ENCODE assay signal across 1 cellular context in the genomic region with DNA sequence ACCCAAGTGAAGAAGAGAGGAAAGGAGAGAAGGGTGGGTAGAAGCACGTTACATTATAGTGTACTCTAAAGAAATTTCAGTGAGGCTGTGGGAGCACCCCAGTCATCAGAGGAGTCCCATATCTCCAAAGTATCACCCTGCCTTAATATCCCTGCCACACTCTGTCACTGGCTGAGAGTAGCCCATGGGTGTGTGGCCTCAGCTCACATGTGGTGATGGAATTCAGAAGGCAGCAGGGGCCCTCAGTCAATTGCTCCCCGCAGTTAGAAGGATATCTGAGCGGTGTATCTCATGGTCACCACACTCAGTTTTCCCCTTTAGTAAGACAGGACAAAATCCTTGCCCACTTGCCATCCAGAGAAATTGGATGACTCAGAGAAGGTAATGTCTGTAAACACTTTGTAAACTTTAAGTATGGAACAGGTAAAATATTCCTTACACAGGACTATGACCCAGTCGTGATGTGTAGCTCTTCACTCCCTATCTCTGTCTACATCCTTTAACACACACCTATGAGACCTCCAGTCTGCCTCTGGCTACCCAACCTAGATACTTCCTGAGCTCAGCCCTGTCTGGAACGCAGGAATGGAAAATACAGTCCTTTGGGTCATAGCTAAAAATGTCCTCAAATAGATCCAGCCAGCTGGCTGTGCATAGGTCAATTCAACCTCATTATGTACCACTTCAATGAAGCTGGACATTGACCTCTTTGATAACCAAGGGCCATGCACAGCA.
A peak's percentile ranks its signal among the peaks of the same experiment; 100 is the strongest.
TF ChIP-seq lines count a peak whose summit lies in the region.

No MANE protein-coding gene starts in this region.

TF ChIP-seq in HepG2, 621 proteins besides CTCF, POLR2A, EP300 and RAD21 (continued from another document and continues in another):
- TF ChIP-seq ZNF766 (CRISPR knock-in tag; IDR thresholded peaks at IDR 0.05; ENCODE audit: borderline replicate concordance): no peak
- TF ChIP-seq ZNF251 (CRISPR knock-in tag; IDR thresholded peaks at IDR 0.05): no peak
- TF ChIP-seq PHF8 (CRISPR knock-in tag; IDR thresholded peaks at IDR 0.05): no peak
- no peak for TF ChIP-seq RBM39 (IDR thresholded peaks at IDR 0.05; ENCODE audit: low read depth, low read length, poor library complexity, severe bottlenecking)
- TF ChIP-seq ZNF776 (CRISPR knock-in tag; IDR thresholded peaks at IDR 0.05): no peak
- no peak for TF ChIP-seq MTA3 (CRISPR knock-in tag; IDR thresholded peaks at IDR 0.05)
- no peak for TF ChIP-seq SMARCE1 (IDR thresholded peaks at IDR 0.05; ENCODE audit: borderline replicate concordance)
- TF ChIP-seq, protein P1, sequence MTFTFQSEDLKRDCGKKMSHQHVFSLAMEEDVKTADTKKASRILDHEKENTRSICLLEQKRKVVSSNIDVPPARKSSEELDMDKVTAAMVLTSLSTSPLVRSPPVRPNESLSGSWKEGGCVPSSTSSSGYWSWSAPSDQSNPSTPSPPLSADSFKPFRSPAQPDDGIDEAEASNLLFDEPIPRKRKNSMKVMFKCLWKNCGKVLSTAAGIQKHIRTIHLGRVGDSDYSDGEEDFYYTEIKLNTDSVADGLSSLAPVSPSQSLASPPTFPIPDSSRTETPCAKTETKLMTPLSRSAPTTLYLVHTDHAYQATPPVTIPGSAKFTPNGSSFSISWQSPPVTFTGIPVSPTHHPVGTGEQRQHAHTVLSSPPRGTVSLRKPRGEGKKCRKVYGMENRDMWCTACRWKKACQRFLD (CRISPR knock-in tag; IDR thresholded peaks at IDR 0.05; ENCODE audit: borderline replicate concordance): no peak
- no peak for TF ChIP-seq HNRNPLL (IDR thresholded peaks at IDR 0.05; ENCODE audit: low read depth, low read length, poor library complexity, severe bottlenecking)
- TF ChIP-seq JUND (CRISPR knock-in tag; IDR thresholded peaks at IDR 0.05): peak; percentile 53; the same call in 1 of the 2 replicates
- TF ChIP-seq ZNF556 (CRISPR knock-in tag; IDR thresholded peaks at IDR 0.05; ENCODE audit: borderline replicate concordance): no peak
- TF ChIP-seq, protein P2, sequence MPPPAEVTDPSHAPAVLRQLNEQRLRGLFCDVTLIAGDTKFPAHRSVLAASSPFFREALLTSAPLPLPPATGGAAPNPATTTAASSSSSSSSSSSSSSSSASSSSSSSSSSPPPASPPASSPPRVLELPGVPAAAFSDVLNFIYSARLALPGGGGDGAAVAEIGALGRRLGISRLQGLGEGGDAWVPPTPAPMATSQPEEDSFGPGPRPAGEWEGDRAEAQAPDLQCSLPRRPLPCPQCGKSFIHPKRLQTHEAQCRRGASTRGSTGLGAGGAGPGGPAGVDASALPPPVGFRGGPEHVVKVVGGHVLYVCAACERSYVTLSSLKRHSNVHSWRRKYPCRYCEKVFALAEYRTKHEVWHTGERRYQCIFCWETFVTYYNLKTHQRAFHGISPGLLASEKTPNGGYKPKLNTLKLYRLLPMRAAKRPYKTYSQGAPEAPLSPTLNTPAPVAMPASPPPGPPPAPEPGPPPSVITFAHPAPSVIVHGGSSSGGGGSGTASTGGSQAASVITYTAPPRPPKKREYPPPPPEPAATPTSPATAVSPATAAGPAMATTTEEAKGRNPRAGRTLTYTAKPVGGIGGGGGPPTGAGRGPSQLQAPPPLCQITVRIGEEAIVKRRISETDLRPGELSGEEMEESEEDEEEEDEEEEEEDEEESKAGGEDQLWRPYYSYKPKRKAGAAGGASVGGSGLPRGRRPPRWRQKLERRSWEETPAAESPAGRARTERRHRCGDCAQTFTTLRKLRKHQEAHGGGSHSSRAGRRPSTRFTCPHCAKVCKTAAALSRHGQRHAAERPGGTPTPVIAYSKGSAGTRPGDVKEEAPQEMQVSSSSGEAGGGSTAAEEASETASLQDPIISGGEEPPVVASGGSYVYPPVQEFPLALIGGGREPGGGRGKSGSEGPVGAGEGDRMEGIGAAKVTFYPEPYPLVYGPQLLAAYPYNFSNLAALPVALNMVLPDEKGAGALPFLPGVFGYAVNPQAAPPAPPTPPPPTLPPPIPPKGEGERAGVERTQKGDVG (CRISPR knock-in tag; IDR thresholded peaks at IDR 0.05; ENCODE audit: borderline replicate concordance): no peak
- TF ChIP-seq, protein P3, sequence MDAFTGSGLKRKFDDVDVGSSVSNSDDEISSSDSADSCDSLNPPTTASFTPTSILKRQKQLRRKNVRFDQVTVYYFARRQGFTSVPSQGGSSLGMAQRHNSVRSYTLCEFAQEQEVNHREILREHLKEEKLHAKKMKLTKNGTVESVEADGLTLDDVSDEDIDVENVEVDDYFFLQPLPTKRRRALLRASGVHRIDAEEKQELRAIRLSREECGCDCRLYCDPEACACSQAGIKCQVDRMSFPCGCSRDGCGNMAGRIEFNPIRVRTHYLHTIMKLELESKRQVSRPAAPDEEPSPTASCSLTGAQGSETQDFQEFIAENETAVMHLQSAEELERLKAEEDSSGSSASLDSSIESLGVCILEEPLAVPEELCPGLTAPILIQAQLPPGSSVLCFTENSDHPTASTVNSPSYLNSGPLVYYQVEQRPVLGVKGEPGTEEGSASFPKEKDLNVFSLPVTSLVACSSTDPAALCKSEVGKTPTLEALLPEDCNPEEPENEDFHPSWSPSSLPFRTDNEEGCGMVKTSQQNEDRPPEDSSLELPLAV (CRISPR knock-in tag; conservative IDR thresholded peaks at IDR 0.05; ENCODE audit: low read depth): no peak
- TF ChIP-seq, protein P4, sequence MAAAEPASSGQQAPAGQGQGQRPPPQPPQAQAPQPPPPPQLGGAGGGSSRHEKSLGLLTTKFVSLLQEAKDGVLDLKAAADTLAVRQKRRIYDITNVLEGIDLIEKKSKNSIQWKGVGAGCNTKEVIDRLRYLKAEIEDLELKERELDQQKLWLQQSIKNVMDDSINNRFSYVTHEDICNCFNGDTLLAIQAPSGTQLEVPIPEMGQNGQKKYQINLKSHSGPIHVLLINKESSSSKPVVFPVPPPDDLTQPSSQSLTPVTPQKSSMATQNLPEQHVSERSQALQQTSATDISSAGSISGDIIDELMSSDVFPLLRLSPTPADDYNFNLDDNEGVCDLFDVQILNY (CRISPR knock-in tag; conservative IDR thresholded peaks at IDR 0.05): no peak
- peak; percentile 25; the same call in 1 of the 2 replicates for TF ChIP-seq NFYC (CRISPR knock-in tag; IDR thresholded peaks at IDR 0.05)
- no peak for TF ChIP-seq SMAD9 (CRISPR knock-in tag; IDR thresholded peaks at IDR 0.05)
- TF ChIP-seq ZNF547 (CRISPR knock-in tag; IDR thresholded peaks at IDR 0.05): no peak
- TF ChIP-seq, protein P5, sequence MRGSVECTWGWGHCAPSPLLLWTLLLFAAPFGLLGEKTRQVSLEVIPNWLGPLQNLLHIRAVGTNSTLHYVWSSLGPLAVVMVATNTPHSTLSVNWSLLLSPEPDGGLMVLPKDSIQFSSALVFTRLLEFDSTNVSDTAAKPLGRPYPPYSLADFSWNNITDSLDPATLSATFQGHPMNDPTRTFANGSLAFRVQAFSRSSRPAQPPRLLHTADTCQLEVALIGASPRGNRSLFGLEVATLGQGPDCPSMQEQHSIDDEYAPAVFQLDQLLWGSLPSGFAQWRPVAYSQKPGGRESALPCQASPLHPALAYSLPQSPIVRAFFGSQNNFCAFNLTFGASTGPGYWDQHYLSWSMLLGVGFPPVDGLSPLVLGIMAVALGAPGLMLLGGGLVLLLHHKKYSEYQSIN (CRISPR knock-in tag; IDR thresholded peaks at IDR 0.05; ENCODE audit: borderline replicate concordance): no peak
- no peak for TF ChIP-seq ZNF660 (CRISPR knock-in tag; IDR thresholded peaks at IDR 0.05; ENCODE audit: borderline replicate concordance, low read depth)
- peak; percentile 58; the same call in 1 of the 2 replicates for TF ChIP-seq ZBTB21 (CRISPR knock-in tag; IDR thresholded peaks at IDR 0.05)
- TF ChIP-seq MAFK (conservative IDR thresholded peaks at IDR 0.05 in 1 of 2, IDR thresholded peaks at IDR 0.05 in 1 of 2; ENCODE audit: low read length in 2 of 2): peak in 1 of 2 experiments; percentile 20; a peak in 2 of 4 replicates
- TF ChIP-seq NCOA1 (CRISPR knock-in tag; IDR thresholded peaks at IDR 0.05): peak; percentile 58
- TF ChIP-seq, protein P6, sequence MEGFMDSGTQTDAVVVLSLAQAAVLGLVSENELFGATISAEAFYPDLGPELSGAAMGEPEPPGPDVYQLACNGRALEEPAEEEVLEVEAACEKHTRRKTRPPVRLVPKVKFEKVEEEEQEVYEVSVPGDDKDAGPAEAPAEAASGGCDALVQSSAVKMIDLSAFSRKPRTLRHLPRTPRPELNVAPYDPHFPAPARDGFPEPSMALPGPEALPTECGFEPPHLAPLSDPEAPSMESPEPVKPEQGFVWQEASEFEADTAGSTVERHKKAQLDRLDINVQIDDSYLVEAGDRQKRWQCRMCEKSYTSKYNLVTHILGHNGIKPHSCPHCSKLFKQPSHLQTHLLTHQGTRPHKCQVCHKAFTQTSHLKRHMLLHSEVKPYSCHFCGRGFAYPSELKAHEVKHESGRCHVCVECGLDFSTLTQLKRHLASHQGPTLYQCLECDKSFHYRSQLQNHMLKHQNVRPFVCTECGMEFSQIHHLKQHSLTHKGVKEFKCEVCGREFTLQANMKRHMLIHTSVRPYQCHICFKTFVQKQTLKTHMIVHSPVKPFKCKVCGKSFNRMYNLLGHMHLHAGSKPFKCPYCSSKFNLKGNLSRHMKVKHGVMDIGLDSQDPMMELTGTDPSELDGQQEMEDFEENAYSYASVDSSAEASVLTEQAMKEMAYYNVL (CRISPR knock-in tag; IDR thresholded peaks at IDR 0.05; ENCODE audit: borderline replicate concordance): peak; percentile 71; the same call in 1 of the 2 replicates
- TF ChIP-seq ASH2L (IDR thresholded peaks at IDR 0.05; ENCODE audit: insufficient read length, low read depth, low read length): peak; percentile 85
- no peak for TF ChIP-seq ZSCAN22 (CRISPR knock-in tag; IDR thresholded peaks at IDR 0.05)
- no peak for TF ChIP-seq SP2 (CRISPR knock-in tag; IDR thresholded peaks at IDR 0.05)
- TF ChIP-seq, protein P7, sequence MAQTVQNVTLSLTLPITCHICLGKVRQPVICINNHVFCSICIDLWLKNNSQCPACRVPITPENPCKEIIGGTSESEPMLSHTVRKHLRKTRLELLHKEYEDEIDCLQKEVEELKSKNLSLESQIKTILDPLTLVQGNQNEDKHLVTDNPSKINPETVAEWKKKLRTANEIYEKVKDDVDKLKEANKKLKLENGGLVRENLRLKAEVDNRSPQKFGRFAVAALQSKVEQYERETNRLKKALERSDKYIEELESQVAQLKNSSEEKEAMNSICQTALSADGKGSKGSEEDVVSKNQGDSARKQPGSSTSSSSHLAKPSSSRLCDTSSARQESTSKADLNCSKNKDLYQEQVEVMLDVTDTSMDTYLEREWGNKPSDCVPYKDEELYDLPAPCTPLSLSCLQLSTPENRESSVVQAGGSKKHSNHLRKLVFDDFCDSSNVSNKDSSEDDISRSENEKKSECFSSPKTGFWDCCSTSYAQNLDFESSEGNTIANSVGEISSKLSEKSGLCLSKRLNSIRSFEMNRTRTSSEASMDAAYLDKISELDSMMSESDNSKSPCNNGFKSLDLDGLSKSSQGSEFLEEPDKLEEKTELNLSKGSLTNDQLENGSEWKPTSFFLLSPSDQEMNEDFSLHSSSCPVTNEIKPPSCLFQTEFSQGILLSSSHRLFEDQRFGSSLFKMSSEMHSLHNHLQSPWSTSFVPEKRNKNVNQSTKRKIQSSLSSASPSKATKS (CRISPR knock-in tag; IDR thresholded peaks at IDR 0.05): no peak
- TF ChIP-seq, protein P8, sequence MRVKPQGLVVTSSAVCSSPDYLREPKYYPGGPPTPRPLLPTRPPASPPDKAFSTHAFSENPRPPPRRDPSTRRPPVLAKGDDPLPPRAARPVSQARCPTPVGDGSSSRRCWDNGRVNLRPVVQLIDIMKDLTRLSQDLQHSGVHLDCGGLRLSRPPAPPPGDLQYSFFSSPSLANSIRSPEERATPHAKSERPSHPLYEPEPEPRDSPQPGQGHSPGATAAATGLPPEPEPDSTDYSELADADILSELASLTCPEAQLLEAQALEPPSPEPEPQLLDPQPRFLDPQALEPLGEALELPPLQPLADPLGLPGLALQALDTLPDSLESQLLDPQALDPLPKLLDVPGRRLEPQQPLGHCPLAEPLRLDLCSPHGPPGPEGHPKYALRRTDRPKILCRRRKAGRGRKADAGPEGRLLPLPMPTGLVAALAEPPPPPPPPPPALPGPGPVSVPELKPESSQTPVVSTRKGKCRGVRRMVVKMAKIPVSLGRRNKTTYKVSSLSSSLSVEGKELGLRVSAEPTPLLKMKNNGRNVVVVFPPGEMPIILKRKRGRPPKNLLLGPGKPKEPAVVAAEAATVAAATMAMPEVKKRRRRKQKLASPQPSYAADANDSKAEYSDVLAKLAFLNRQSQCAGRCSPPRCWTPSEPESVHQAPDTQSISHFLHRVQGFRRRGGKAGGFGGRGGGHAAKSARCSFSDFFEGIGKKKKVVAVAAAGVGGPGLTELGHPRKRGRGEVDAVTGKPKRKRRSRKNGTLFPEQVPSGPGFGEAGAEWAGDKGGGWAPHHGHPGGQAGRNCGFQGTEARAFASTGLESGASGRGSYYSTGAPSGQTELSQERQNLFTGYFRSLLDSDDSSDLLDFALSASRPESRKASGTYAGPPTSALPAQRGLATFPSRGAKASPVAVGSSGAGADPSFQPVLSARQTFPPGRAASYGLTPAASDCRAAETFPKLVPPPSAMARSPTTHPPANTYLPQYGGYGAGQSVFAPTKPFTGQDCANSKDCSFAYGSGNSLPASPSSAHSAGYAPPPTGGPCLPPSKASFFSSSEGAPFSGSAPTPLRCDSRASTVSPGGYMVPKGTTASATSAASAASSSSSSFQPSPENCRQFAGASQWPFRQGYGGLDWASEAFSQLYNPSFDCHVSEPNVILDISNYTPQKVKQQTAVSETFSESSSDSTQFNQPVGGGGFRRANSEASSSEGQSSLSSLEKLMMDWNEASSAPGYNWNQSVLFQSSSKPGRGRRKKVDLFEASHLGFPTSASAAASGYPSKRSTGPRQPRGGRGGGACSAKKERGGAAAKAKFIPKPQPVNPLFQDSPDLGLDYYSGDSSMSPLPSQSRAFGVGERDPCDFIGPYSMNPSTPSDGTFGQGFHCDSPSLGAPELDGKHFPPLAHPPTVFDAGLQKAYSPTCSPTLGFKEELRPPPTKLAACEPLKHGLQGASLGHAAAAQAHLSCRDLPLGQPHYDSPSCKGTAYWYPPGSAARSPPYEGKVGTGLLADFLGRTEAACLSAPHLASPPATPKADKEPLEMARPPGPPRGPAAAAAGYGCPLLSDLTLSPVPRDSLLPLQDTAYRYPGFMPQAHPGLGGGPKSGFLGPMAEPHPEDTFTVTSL (CRISPR knock-in tag; IDR thresholded peaks at IDR 0.05; ENCODE audit: borderline replicate concordance): peak; percentile 84; the same call in 1 of the 2 replicates
- no peak for TF ChIP-seq ZFP36L1 (CRISPR knock-in tag; IDR thresholded peaks at IDR 0.05)
- no peak for TF ChIP-seq SNAI1 (CRISPR knock-in tag; IDR thresholded peaks at IDR 0.05; ENCODE audit: borderline replicate concordance)
- no peak for TF ChIP-seq BORCS8-MEF2B (CRISPR knock-in tag; IDR thresholded peaks at IDR 0.05)
- 0 out of 2 replicates have a peak, but pooled peaks have one; percentile 45 for TF ChIP-seq DNMT3B (CRISPR knock-in tag; conservative IDR thresholded peaks at IDR 0.05)
- no peak for TF ChIP-seq SALL2 (CRISPR knock-in tag; IDR thresholded peaks at IDR 0.05)
- TF ChIP-seq MLLT10 (CRISPR knock-in tag; IDR thresholded peaks at IDR 0.05): no peak
- TF ChIP-seq NFATC3 (CRISPR knock-in tag; IDR thresholded peaks at IDR 0.05): no peak
- peak; percentile 64 for TF ChIP-seq ZNF263 (CRISPR knock-in tag; IDR thresholded peaks at IDR 0.05)
- TF ChIP-seq ZNF253 (CRISPR knock-in tag; IDR thresholded peaks at IDR 0.05; ENCODE audit: borderline replicate concordance): no peak
- no peak for TF ChIP-seq STAT5B (CRISPR knock-in tag; IDR thresholded peaks at IDR 0.05)
- TF ChIP-seq, protein P9, sequence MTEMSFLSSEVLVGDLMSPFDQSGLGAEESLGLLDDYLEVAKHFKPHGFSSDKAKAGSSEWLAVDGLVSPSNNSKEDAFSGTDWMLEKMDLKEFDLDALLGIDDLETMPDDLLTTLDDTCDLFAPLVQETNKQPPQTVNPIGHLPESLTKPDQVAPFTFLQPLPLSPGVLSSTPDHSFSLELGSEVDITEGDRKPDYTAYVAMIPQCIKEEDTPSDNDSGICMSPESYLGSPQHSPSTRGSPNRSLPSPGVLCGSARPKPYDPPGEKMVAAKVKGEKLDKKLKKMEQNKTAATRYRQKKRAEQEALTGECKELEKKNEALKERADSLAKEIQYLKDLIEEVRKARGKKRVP (CRISPR knock-in tag; IDR thresholded peaks at IDR 0.05): no peak; a peak in 1 of 4 replicates
- TF ChIP-seq SMC3 (IDR thresholded peaks at IDR 0.05; ENCODE audit: low read length): peak; percentile 15; the same call in 1 of the 2 replicates
